ENCODE assay signal across 2 cellular contexts in genomic region chr22:46010951-46011626, GRCh38.
TF ChIP-seq lines count a peak whose summit lies in the region.

No MANE protein-coding gene starts in this region.

TF ChIP-seq in H1, 55 proteins besides CTCF, POLR2A, EP300 and RAD21 (continues in another document):
- no peak for TF ChIP-seq GABPA (IDR thresholded peaks at IDR 0.05; ENCODE audit: borderline replicate concordance, insufficient read depth, low read length)
- TF ChIP-seq SIRT6 (IDR thresholded peaks at IDR 0.05; ENCODE audit: low read length) = no peak
- TF ChIP-seq SIX5 (IDR thresholded peaks at IDR 0.05; ENCODE audit: low read depth, low read length) = no peak
- no peak for TF ChIP-seq RNF2 (IDR thresholded peaks at IDR 0.05; ENCODE audit: borderline replicate concordance, low read depth, low read length, missing control alignments, poor library complexity, severe bottlenecking)
- no peak for TF ChIP-seq EZH2 (IDR thresholded peaks at IDR 0.05; ENCODE audit: low read depth, low read length, severe bottlenecking)
- no peak for TF ChIP-seq RXRA (IDR thresholded peaks at IDR 0.05; ENCODE audit: insufficient read depth, low read depth, low read length)
- TF ChIP-seq NRF1 (IDR thresholded peaks at IDR 0.05; ENCODE audit: low read depth, low read length) = no peak
- no peak for TF ChIP-seq CBX5 (IDR thresholded peaks at IDR 0.05; ENCODE audit: low read depth, low read length)
- no peak for TF ChIP-seq KDM4A (IDR thresholded peaks at IDR 0.05; ENCODE audit: low read depth, low read length, severe bottlenecking)
- no peak for TF ChIP-seq HDAC6 (IDR thresholded peaks at IDR 0.05; ENCODE audit: low read depth, low read length)
- no peak for TF ChIP-seq E2F6 (IDR thresholded peaks at IDR 0.05)
- no peak for TF ChIP-seq BACH1 (IDR thresholded peaks at IDR 0.05; ENCODE audit: low read length)
- no peak for TF ChIP-seq SIN3A (conservative IDR thresholded peaks at IDR 0.05 in 1 of 2, IDR thresholded peaks at IDR 0.05 in 1 of 2; ENCODE audit: low read depth in 1 of 2, low read length in 2 of 2)
- no peak for TF ChIP-seq YY1 (IDR thresholded peaks at IDR 0.05; ENCODE audit: low read depth, low read length)
- no peak for TF ChIP-seq SRF (IDR thresholded peaks at IDR 0.05; ENCODE audit: low read depth, low read length)
- no peak for TF ChIP-seq ATF2 (IDR thresholded peaks at IDR 0.05; ENCODE audit: low read length)

TF ChIP-seq in liver, 16 proteins besides CTCF, POLR2A, EP300 and RAD21 (continued from another document):
- no peak for TF ChIP-seq EGR1 (IDR thresholded peaks at IDR 0.05; ENCODE audit: low read depth in 2 of 2)
